27 cellular contexts compared by ENCODE assay signal in genomic region chr21:29793712-29794111, GRCh38.
"Had no signal": no experiment of that assay in that cellular context is flagged by ENCODE, and none has a peak within 500 bp of the region (broad histone marks: within the 10 kb centered on the region; RNA-seq: fewer than 3 reads in every experiment).

No MANE protein-coding gene starts in this region.

- ATAC-seq: effector memory CD8-positive, alpha-beta T cell; esophagus mucosa; gastrocnemius medialis; heart right ventricle; left cardiac atrium; lower lobe of right lung; mucosa of descending colon had no signal

- H3K4me1 ChIP-seq: colonic mucosa, esophagus squamous epithelium, gastrocnemius medialis, heart right ventricle, left ventricle myocardium inferior, lower lobe of right lung had no signal

- H3K9me3 ChIP-seq: colonic mucosa, esophagus squamous epithelium, gastrocnemius medialis, heart right ventricle, left ventricle myocardium inferior, lower lobe of right lung, mucosa of descending colon had no signal

- H3K4me3 ChIP-seq: colonic mucosa, esophagus squamous epithelium, gastrocnemius medialis, heart right ventricle, left ventricle myocardium inferior, lower lobe of right lung, mucosa of descending colon had no signal

- H3K27ac Mint-ChIP-seq: dendritic cell treated with granulocyte-macrophage colony-stimulating factor and Interleukin-4, amounts not matched to agents 40 ng/mL and 50 ng/mL, for 4 days; effector memory CD8-positive, alpha-beta T cell; endodermal cell; mesothelial cell of epicardium; naive B cell had no signal

- H3K27me3 Mint-ChIP-seq: effector memory CD8-positive, alpha-beta T cell; naive B cell had no signal

- FAIRE-seq: endometrium, islet of Langerhans, keratinocyte had no signal

- H3K36me3 ChIP-seq: colonic mucosa, esophagus squamous epithelium, gastrocnemius medialis, heart right ventricle, left ventricle myocardium inferior, lower lobe of right lung had no signal

- H3K9me3 Mint-ChIP-seq: dendritic cell treated with granulocyte-macrophage colony-stimulating factor and Interleukin-4, amounts not matched to agents 40 ng/mL and 50 ng/mL, for 4 days; endodermal cell; mesothelial cell of epicardium had no signal

- H3K4me3 Mint-ChIP-seq: dendritic cell treated with granulocyte-macrophage colony-stimulating factor and Interleukin-4, amounts not matched to agents 40 ng/mL and 50 ng/mL, for 4 days; effector memory CD8-positive, alpha-beta T cell; endodermal cell; mesothelial cell of epicardium; naive B cell had no signal

- H3K36me3 Mint-ChIP-seq: mesothelial cell of epicardium, naive B cell had no signal

- DNase-seq: colonic mucosa; cortex of kidney; effector CD8-positive, alpha-beta T cell; effector memory CD8-positive, alpha-beta T cell; endodermal cell; erythroblast; esophagus squamous epithelium; foreskin fibroblast; foreskin melanocyte; gastrocnemius medialis; glutamatergic neuron; head of caudate nucleus; heart right ventricle; hippocampal formation; left cardiac atrium; left ventricle myocardium inferior; lower lobe of right lung; mesenchymal stem cell; mucosa of descending colon; naive B cell had no signal

- H3K27ac ChIP-seq: colonic mucosa, epithelial cell of prostate, esophagus squamous epithelium, gastrocnemius medialis, heart right ventricle, left ventricle myocardium inferior, lower lobe of right lung had no signal

- H3K27me3 ChIP-seq: colonic mucosa, esophagus squamous epithelium, gastrocnemius medialis had no signal

- H3K4me1 Mint-ChIP-seq: naive B cell had no signal
